9 cellular contexts compared by ENCODE assay signal in the genomic region with DNA sequence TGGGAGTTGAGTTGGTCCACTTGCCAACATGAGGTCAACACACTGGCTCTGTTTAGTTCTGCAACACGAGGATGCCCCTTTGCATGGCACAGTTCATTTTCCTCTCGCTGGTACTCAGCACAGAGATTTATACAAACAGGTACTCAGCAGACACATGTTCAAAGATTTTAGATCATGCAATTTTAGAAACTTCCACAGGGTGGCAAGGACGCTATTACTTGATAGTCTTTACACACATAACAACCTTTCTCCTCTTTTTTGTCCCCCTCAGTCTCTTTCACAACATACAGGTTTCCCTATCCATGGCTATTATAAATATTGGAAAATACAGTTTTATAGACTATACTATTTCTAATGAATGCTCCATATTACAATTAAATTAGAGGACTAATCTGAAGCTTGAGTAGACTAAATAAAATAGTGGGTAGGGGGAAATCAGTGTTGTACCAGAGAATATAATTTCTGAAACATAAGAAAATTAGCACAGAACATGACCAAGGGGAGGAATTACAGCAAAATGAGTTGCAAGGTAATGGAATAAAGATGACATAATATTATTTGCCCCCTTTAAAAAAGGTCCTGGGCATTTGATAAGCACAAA.
A peak's percentile ranks its signal among the peaks of the same experiment; 100 is the strongest.
DNase-seq lines count a peak whose midpoint lies in the region; ATAC-seq and TF ChIP-seq lines count a peak whose summit lies in the region.
"Had no signal": no experiment of that assay in that cellular context is flagged by ENCODE, and none has a peak within 500 bp of the region (broad histone marks: within the 10 kb centered on the region; RNA-seq: fewer than 3 reads in every experiment).

No MANE protein-coding gene starts in this region.

- H3K4me1 ChIP-seq in endodermal cell (ENCODE audit: control insufficient read depth, insufficient read depth, low read length) = no peaks in the 10 kb centered on the region
- H3K4me1 ChIP-seq: gastroesophageal sphincter had no signal

- H3K9me3 Mint-ChIP-seq in endodermal cell = no peaks in the 10 kb centered on the region

- no peak for ATAC-seq in sciatic nerve
- ATAC-seq: gastroesophageal sphincter had no signal

- H3K4me3 ChIP-seq in endodermal cell (ENCODE audit: low read length) (no peak overlapping the region), retinal pigment epithelial cell (ENCODE audit: low read length) (no peak overlapping the region)
- H3K4me3 ChIP-seq: gastroesophageal sphincter had no signal

- no peaks in the 10 kb centered on the region for H3K9me3 ChIP-seq in endodermal cell (ENCODE audit: control insufficient read depth, low read length)
- H3K9me3 ChIP-seq: gastroesophageal sphincter had no signal

- H3K36me3 Mint-ChIP-seq in endodermal cell (ENCODE audit: low read depth) = no peaks in the 10 kb centered on the region

- no peak overlapping the region for H3K4me3 Mint-ChIP-seq in endodermal cell

- peak; percentile 20 for DNase-seq in HuH-7 (ENCODE audit: low spot score)
- peak; percentile 82 for DNase-seq in NCI-H748 (lab: John Stamatoyannopoulos, UW; ENCODE audit: unreplicated experiment)
- DNase-seq in endodermal cell = no peak
- DNase-seq in retinal pigment epithelial cell (ENCODE audit: low read depth) = no peak
- no peak for DNase-seq in activated CD4-positive, alpha-beta T cell treated with anti-CD3 and anti-CD28 coated beads for 48 hours
- DNase-seq in sciatic nerve (ENCODE audit: low spot score) = no peak
- DNase-seq in GM19238 (ENCODE audit: insufficient read length, low spot score) = no peak
- DNase-seq: HCEC 1CT had no signal

- H3K27me3 ChIP-seq in endodermal cell (ENCODE audit: control insufficient read depth, insufficient read depth, low read length, poor library complexity, severe bottlenecking) = no peaks in the 10 kb centered on the region
- H3K27me3 ChIP-seq: gastroesophageal sphincter had no signal

- no peaks in the 10 kb centered on the region for H3K4me1 Mint-ChIP-seq in endodermal cell

- intact Hi-C loops in sciatic nerve (cut with DNase I) = no loop called here

- TF ChIP-seq CTCF in endodermal cell (conservative IDR thresholded peaks at IDR 0.05) = peak; percentile 70
- peak; percentile 47 for TF ChIP-seq CTCF in retinal pigment epithelial cell (conservative IDR thresholded peaks at IDR 0.05; ENCODE audit: low read depth, low read length)

- WGBS in endodermal cell (ENCODE audit: insufficient coverage in 1 of 2, insufficient read length in 1 of 2), 2 experiments = 67 to 71% methylated on average over 3 of the region's 3 CpGs

- no peaks in the 10 kb centered on the region for H3K36me3 ChIP-seq in endodermal cell (ENCODE audit: control insufficient read depth, insufficient read depth, low read length)
- H3K36me3 ChIP-seq: gastroesophageal sphincter had no signal

- no peaks in the 10 kb centered on the region for H3K27me3 Mint-ChIP-seq in endodermal cell (ENCODE audit: insufficient read depth)

- H3K9ac ChIP-seq in endodermal cell (ENCODE audit: extremely low read depth, low read length, poor library complexity, severe bottlenecking) = no peak overlapping the region

- H3K27ac ChIP-seq in endodermal cell (ENCODE audit: low read depth, low read length) = no peak overlapping the region
- H3K27ac ChIP-seq: gastroesophageal sphincter had no signal

- H3K27ac Mint-ChIP-seq in endodermal cell = no peak overlapping the region

Comparison
In these comparisons a context has a peak if more than half of its experiments do, and no peak if none do; other contexts are left out.
1. DNase-seq: peak in HuH-7 (single experiment) and NCI-H748 (single experiment); none in endodermal cell (single experiment), retinal pigment epithelial cell (single experiment), activated CD4-positive, alpha-beta T cell treated with anti-CD3 and anti-CD28 coated beads for 48 hours (single experiment), sciatic nerve (single experiment) and GM19238 (single experiment).